In genomic region chr4:5957091-5957490, GRCh38 we compare ENCODE assay signal across 27 cellular contexts.
A peak's percentile ranks its signal among the peaks of the same experiment; 100 is the strongest.
DNase-seq lines count a peak whose midpoint lies in the region; ATAC-seq, FAIRE-seq and TF ChIP-seq lines count a peak whose summit lies in the region.
"Had no signal": no experiment of that assay in that cellular context is flagged by ENCODE, and none has a peak within 500 bp of the region (broad histone marks: within the 10 kb centered on the region; RNA-seq: fewer than 3 reads in every experiment).

No MANE protein-coding gene starts in this region.

- no peak for TF ChIP-seq POLR2A in sigmoid colon (IDR thresholded peaks at IDR 0.05)

- no peak for ATAC-seq in GM23338
- ATAC-seq in effector memory CD8-positive, alpha-beta T cell (replicated peaks) = no peak
- ATAC-seq: activated CD8-positive, alpha-beta memory T cell treated with anti-CD3 and anti-CD28 coated beads, Interleukin-2, amount 10 ng/mL, durations not matched to agents 7 days and 5 days; activated naive CD4-positive, alpha-beta T cell treated with anti-CD3 and anti-CD28 coated beads, Interleukin-2, amount 50 U/mL, for 72 hours; left colon; Right ventricle myocardium inferior had no signal

- H3F3A ChIP-seq in GM23338 (replicated peaks; ENCODE audit: low read depth) = no peaks in the 10 kb centered on the region

- no peaks in the 10 kb centered on the region for H4K20me1 ChIP-seq in GM23338 (replicated peaks; ENCODE audit: insufficient read depth)

- intact Hi-C loops in kidney (cut with DNase I) (no loop called here), sigmoid colon (cut with DNase I) (no loop called here)

- 73 to 79% methylated on average over 15 of the region's 15 CpGs for WGBS in sigmoid colon, 2 donors

- no peak for FAIRE-seq in kidney (lab: Jason Lieb, UNC)
- FAIRE-seq in D721Med (lab: Jason Lieb, UNC) = no peak
- FAIRE-seq: HepG2, urothelium cell line had no signal

- H3K4me2 ChIP-seq in GM23338 = no peak overlapping the region

- H3K27ac ChIP-seq in GM23338 (ENCODE audit: low read depth) = no peak overlapping the region
- no peak overlapping the region for H3K27ac ChIP-seq in kidney (ENCODE audit: low read depth in 2 of 2, low read length in 2 of 2)
- no peak overlapping the region for H3K27ac ChIP-seq in sigmoid colon
- H3K27ac ChIP-seq: dorsolateral prefrontal cortex, epithelial cell of prostate, HL-60, suprapubic skin had no signal

- no peak overlapping the region for H3K27ac Mint-ChIP-seq in GM23338
- no peak overlapping the region for H3K27ac Mint-ChIP-seq in effector memory CD8-positive, alpha-beta T cell
- H3K27ac Mint-ChIP-seq: activated CD8-positive, alpha-beta memory T cell treated with anti-CD3 and anti-CD28 coated beads, Interleukin-2, amount 10 ng/mL, durations not matched to agents 7 days and 5 days; activated naive CD4-positive, alpha-beta T cell treated with anti-CD3 and anti-CD28 coated beads, Interleukin-2, amount 50 U/mL, for 72 hours; activated T-helper 1 cell treated with anti-CD3 and anti-CD28 coated beads, Interleukin-12 subunit alpha, Interleukin-12 subunit beta, Interleukin-2, Interleukin-4 antibody, amounts not matched to agents 30 ng/mL and 10 ng/mL and 1 ng/mL, durations not matched to agents 14 hours and 24 hours and 36 hours; CD14-positive monocyte; naive B cell; stimulated activated naive B cell treated with anti-CD40 and anti-IgM and Interleukin-4, amounts not matched to agents 10 μg/mL and 1 μg/mL and 100 μg/mL, for 72 hours had no signal

- H3K27me3 ChIP-seq in BE2C = no peaks in the 10 kb centered on the region
- H3K27me3 ChIP-seq in GM23338 (ENCODE audit: insufficient read depth) = no peaks in the 10 kb centered on the region
- peaks cover 0 to 29% (median 14%) of the 10 kb centered on the region in 3 donors for H3K27me3 ChIP-seq in sigmoid colon

- H3K36me3 Mint-ChIP-seq in GM23338 (ENCODE audit: low read depth) = no peaks in the 10 kb centered on the region
- no peaks in the 10 kb centered on the region for H3K36me3 Mint-ChIP-seq in effector memory CD8-positive, alpha-beta T cell (ENCODE audit: insufficient read depth)
- H3K36me3 Mint-ChIP-seq: activated CD8-positive, alpha-beta memory T cell treated with anti-CD3 and anti-CD28 coated beads, Interleukin-2, amount 10 ng/mL, durations not matched to agents 7 days and 5 days; activated naive CD4-positive, alpha-beta T cell treated with anti-CD3 and anti-CD28 coated beads, Interleukin-2, amount 50 U/mL, for 72 hours; CD14-positive monocyte; naive B cell; stimulated activated naive B cell treated with anti-CD40 and anti-IgM and Interleukin-4, amounts not matched to agents 10 μg/mL and 1 μg/mL and 100 μg/mL, for 72 hours had no signal

- H2AFZ ChIP-seq in GM23338 = peak overlapping the region; percentile 72; the same call in 1 of the 2 replicates

- no peak overlapping the region for H3K4me3 Mint-ChIP-seq in GM23338
- H3K4me3 Mint-ChIP-seq in effector memory CD8-positive, alpha-beta T cell = no peak overlapping the region
- H3K4me3 Mint-ChIP-seq: activated CD8-positive, alpha-beta memory T cell treated with anti-CD3 and anti-CD28 coated beads, Interleukin-2, amount 10 ng/mL, durations not matched to agents 7 days and 5 days; activated T-helper 1 cell treated with anti-CD3 and anti-CD28 coated beads, Interleukin-12 subunit alpha, Interleukin-12 subunit beta, Interleukin-2, Interleukin-4 antibody, amounts not matched to agents 30 ng/mL and 10 ng/mL and 1 ng/mL, durations not matched to agents 14 hours and 24 hours and 36 hours; CD14-positive monocyte; central memory CD8-positive, alpha-beta T cell; stimulated activated naive B cell treated with anti-CD40 and anti-IgM and Interleukin-4, amounts not matched to agents 10 μg/mL and 1 μg/mL and 100 μg/mL, for 72 hours had no signal

- DNase-seq in BE2C (peak; percentile 52), GM23338 (ENCODE audit: low spot score) (no peak), RPMI7951 (ENCODE audit: low read depth) (peak; percentile 4), kidney (peak; percentile 50), sigmoid colon (no peak), D721Med (ENCODE audit: insufficient read length, low spot score) (no peak)
- no peak for DNase-seq in effector memory CD8-positive, alpha-beta T cell
- DNase-seq: activated CD4-positive, alpha-beta T cell treated with anti-CD3 and anti-CD28 coated beads, Interleukin-2, amount 50 U/mL, for 1 hour; activated CD8-positive, alpha-beta memory T cell treated with anti-CD3 and anti-CD28 coated beads, Interleukin-2, amount 10 ng/mL, durations not matched to agents 7 days and 5 days; aorta; Calu3; dorsolateral prefrontal cortex; left colon; naive B cell; OCI-M1; stimulated activated CD4-positive, alpha-beta T cell treated with anti-CD3 and anti-CD28 coated beads, Interleukin-4, amount 100 ng/mL, for 1 hour; stimulated activated naive B cell treated with anti-CD40 and anti-IgM and Interleukin-4, amounts not matched to agents 10 μg/mL and 1 μg/mL and 100 μg/mL, for 72 hours had no signal

- H3K4me3 ChIP-seq in BE2C (ENCODE audit: low read depth, low read length) (peak overlapping the region; percentile 15; the same call in 1 of the 2 replicates), GM23338 (no peak overlapping the region), kidney (ENCODE audit: low read length in 2 of 2) (no peak overlapping the region), sigmoid colon (no peak overlapping the region)
- H3K4me3 ChIP-seq: dorsolateral prefrontal cortex, suprapubic skin had no signal

- peaks cover 22% of the 10 kb centered on the region for H3K4me1 Mint-ChIP-seq in GM23338
- H3K4me1 Mint-ChIP-seq in effector memory CD8-positive, alpha-beta T cell (ENCODE audit: low read depth in 2 of 2) = no peaks in the 10 kb centered on the region
- H3K4me1 Mint-ChIP-seq: CD14-positive monocyte; central memory CD8-positive, alpha-beta T cell had no signal

- H3K9me2 ChIP-seq in GM23338 (ENCODE audit: insufficient read depth) = no peaks in the 10 kb centered on the region

- H3K36me3 ChIP-seq in BE2C (no peaks in the 10 kb centered on the region), GM23338 (ENCODE audit: insufficient read depth) (no peaks in the 10 kb centered on the region), kidney (ENCODE audit: control insufficient read depth in 1 of 2, insufficient read depth in 2 of 2, low read length in 2 of 2) (no peaks in the 10 kb centered on the region), sigmoid colon (no peaks in the 10 kb centered on the region)
- H3K36me3 ChIP-seq: suprapubic skin had no signal

- TF ChIP-seq EP300 in sigmoid colon (IDR thresholded peaks at IDR 0.05) = no peak

- no peak overlapping the region for H3K9ac ChIP-seq in kidney (ENCODE audit: low read length in 2 of 2)

- H3K27me3 Mint-ChIP-seq in GM23338 (ENCODE audit: insufficient read depth, low read depth, poor library complexity) = peaks cover 30% of the 10 kb centered on the region
- H3K27me3 Mint-ChIP-seq in effector memory CD8-positive, alpha-beta T cell = peaks cover 0 to 9% of the 10 kb centered on the region in 2 donors
- H3K27me3 Mint-ChIP-seq: activated CD8-positive, alpha-beta memory T cell treated with anti-CD3 and anti-CD28 coated beads, Interleukin-2, amount 10 ng/mL, durations not matched to agents 7 days and 5 days; central memory CD8-positive, alpha-beta T cell had no signal

- no peaks in the 10 kb centered on the region; the same call in 2 of the 3 replicates for H3K9me3 Mint-ChIP-seq in GM23338
- no peaks in the 10 kb centered on the region for H3K9me3 Mint-ChIP-seq in effector memory CD8-positive, alpha-beta T cell
- H3K9me3 Mint-ChIP-seq: activated naive CD4-positive, alpha-beta T cell treated with anti-CD3 and anti-CD28 coated beads, Interleukin-2, amount 50 U/mL, for 72 hours; activated T-helper 1 cell treated with anti-CD3 and anti-CD28 coated beads, Interleukin-12 subunit alpha, Interleukin-12 subunit beta, Interleukin-2, Interleukin-4 antibody, amounts not matched to agents 30 ng/mL and 10 ng/mL and 1 ng/mL, durations not matched to agents 14 hours and 24 hours and 36 hours; CD14-positive monocyte; central memory CD8-positive, alpha-beta T cell; naive B cell; stimulated activated naive B cell treated with anti-CD40 and anti-IgM and Interleukin-4, amounts not matched to agents 10 μg/mL and 1 μg/mL and 100 μg/mL, for 72 hours had no signal

- peaks cover 29% of the 10 kb centered on the region for H3K4me1 ChIP-seq in BE2C
- peaks cover 3% of the 10 kb centered on the region; the same call in 1 of the 2 replicates for H3K4me1 ChIP-seq in GM23338 (ENCODE audit: insufficient read depth)
- peaks cover 0 to 11% of the 10 kb centered on the region in 2 donors for H3K4me1 ChIP-seq in kidney (ENCODE audit: control insufficient read depth in 1 of 2, insufficient read depth in 1 of 2, low read depth in 1 of 2, low read length in 2 of 2)
- no peaks in the 10 kb centered on the region for H3K4me1 ChIP-seq in sigmoid colon

- no peak for TF ChIP-seq CTCF in BE2C (IDR thresholded peaks at IDR 0.05; ENCODE audit: low read depth, low read length)
- TF ChIP-seq CTCF in GM23338 (conservative IDR thresholded peaks at IDR 0.05; ENCODE audit: low read depth in 2 of 2) = no peak
- TF ChIP-seq CTCF in kidney (IDR thresholded peaks at IDR 0.05; ENCODE audit: borderline replicate concordance, extremely low read depth, insufficient read depth) = no peak
- no peak for TF ChIP-seq CTCF in sigmoid colon (IDR thresholded peaks at IDR 0.05)
- no peak for TF ChIP-seq CTCF in D721Med (IDR thresholded peaks at IDR 0.05; ENCODE audit: insufficient read depth, missing control alignments)

- H3K9me3 ChIP-seq in BE2C (no peaks in the 10 kb centered on the region), kidney (ENCODE audit: control insufficient read depth in 1 of 2, low read length in 2 of 2) (no peaks in the 10 kb centered on the region), sigmoid colon (no peaks in the 10 kb centered on the region)
- H3K9me3 ChIP-seq: suprapubic skin had no signal

- no peaks in the 10 kb centered on the region for H3K79me2 ChIP-seq in GM23338 (replicated peaks; ENCODE audit: insufficient read depth)

Comparison
In these comparisons a context has a peak if more than half of its experiments do, and no peak if none do; other contexts are left out.
1. DNase-seq: peak in BE2C (single experiment), RPMI7951 (single experiment) and kidney (single experiment); none in GM23338 (single experiment), sigmoid colon (single experiment), D721Med (single experiment) and effector memory CD8-positive, alpha-beta T cell (0 of 3).